In genomic region chr5:168179185-168179584, GRCh38 we compare ENCODE assay signal across 13 cellular contexts.
DNase-seq lines count a peak whose midpoint lies in the region; ATAC-seq and TF ChIP-seq lines count a peak whose summit lies in the region.
"Had no signal": no experiment of that assay in that cellular context is flagged by ENCODE, and none has a peak within 500 bp of the region (broad histone marks: within the 10 kb centered on the region; RNA-seq: fewer than 3 reads in every experiment).

No MANE protein-coding gene starts in this region.

- peak; percentile 8 for DNase-seq in G401 (ENCODE audit: low spot score)
- peak; percentile 76 for DNase-seq in MG63
- peak; percentile 6 for DNase-seq in epithelial cell of esophagus (ENCODE audit: low read depth)
- peak; percentile 57 for DNase-seq in lower lobe of right lung
- no peak for DNase-seq in HCEC 1CT
- DNase-seq in activated T-cell treated with anti-CD3 and anti-CD28 coated beads, Interleukin-2, amount 50 U/mL, for 48 hours: no peak
- no peak for DNase-seq in right lobe of liver
- DNase-seq: adrenal gland; esophagus squamous epithelium; KBM-7; NCI-H2081 treated with DMSO at 0.1 percent for 48 hours; NK-92 treated with Interleukin-12 subunit alpha and Interleukin-12 subunit beta, amount 100 ng/mL, for 24 hours had no signal

- intact Hi-C loops in lower lobe of right lung (cut with DNase I) (no loop called here), right lobe of liver (cut with DNase I) (no loop called here)

- H3K9me3 ChIP-seq in MG63 (peaks cover 2% of the 10 kb centered on the region; the same call in 1 of the 2 replicates), lower lobe of right lung (no peaks in the 10 kb centered on the region), right lobe of liver (no peaks in the 10 kb centered on the region)
- H3K9me3 ChIP-seq: adrenal gland, esophagus squamous epithelium had no signal

- in situ Hi-C loops in G401 (cut with HindIII; ENCODE audit: low sequenced_read_pairs): no loop called here

- no peaks in the 10 kb centered on the region for H3K4me1 ChIP-seq in lower lobe of right lung
- H3K4me1 ChIP-seq in right lobe of liver: no peaks in the 10 kb centered on the region
- H3K4me1 ChIP-seq: adrenal gland, esophagus squamous epithelium had no signal

- TF ChIP-seq CTCF in epithelial cell of esophagus (IDR thresholded peaks at IDR 0.05; ENCODE audit: insufficient read depth, low read depth, low read length, missing control alignments) (no peak), lower lobe of right lung (IDR thresholded peaks at IDR 0.05) (no peak), right lobe of liver (IDR thresholded peaks at IDR 0.05) (no peak)

- H3K27ac ChIP-seq in lower lobe of right lung: no peak overlapping the region
- no peak overlapping the region for H3K27ac ChIP-seq in right lobe of liver
- H3K27ac ChIP-seq: adrenal gland, esophagus squamous epithelium, skin epidermis had no signal

- WGBS in right lobe of liver (ENCODE audit: insufficient coverage, low coverage, low lambda C conversion rate, missing lambda C conversion rate): 100% methylated on average over 1 of the region's 1 CpG

- H3K27me3 ChIP-seq in MG63 (no peaks in the 10 kb centered on the region), lower lobe of right lung (ENCODE audit: low read depth) (no peaks in the 10 kb centered on the region), right lobe of liver (no peaks in the 10 kb centered on the region)
- H3K27me3 ChIP-seq: adrenal gland, esophagus squamous epithelium had no signal

- TF ChIP-seq POLR2A in right lobe of liver (IDR thresholded peaks at IDR 0.05): no peak

- ATAC-seq in lower lobe of right lung (peak in 1 of 2 donors; percentile 57), right lobe of liver (no peak)

- H3K36me3 ChIP-seq in MG63 (no peaks in the 10 kb centered on the region), lower lobe of right lung (no peaks in the 10 kb centered on the region), right lobe of liver (no peaks in the 10 kb centered on the region)
- H3K36me3 ChIP-seq: adrenal gland, esophagus squamous epithelium had no signal

- H3K4me3 ChIP-seq in MG63: no peak overlapping the region
- no peak overlapping the region for H3K4me3 ChIP-seq in epithelial cell of esophagus (ENCODE audit: low read length)
- H3K4me3 ChIP-seq in lower lobe of right lung: no peak overlapping the region
- H3K4me3 ChIP-seq in right lobe of liver: no peak overlapping the region
- H3K4me3 ChIP-seq: adrenal gland, esophagus squamous epithelium, skin epidermis had no signal

Comparison
In these comparisons a context has a peak if more than half of its experiments do, and no peak if none do; other contexts are left out.
1. DNase-seq: peak in G401 (single experiment), MG63 (single experiment), epithelial cell of esophagus (single experiment) and lower lobe of right lung (single experiment); none in HCEC 1CT (single experiment), activated T-cell treated with anti-CD3 and anti-CD28 coated beads, Interleukin-2, amount 50 U/mL, for 48 hours (0 of 2) and right lobe of liver (0 of 3).